8 cellular contexts compared by ENCODE assay signal in the genomic region with DNA sequence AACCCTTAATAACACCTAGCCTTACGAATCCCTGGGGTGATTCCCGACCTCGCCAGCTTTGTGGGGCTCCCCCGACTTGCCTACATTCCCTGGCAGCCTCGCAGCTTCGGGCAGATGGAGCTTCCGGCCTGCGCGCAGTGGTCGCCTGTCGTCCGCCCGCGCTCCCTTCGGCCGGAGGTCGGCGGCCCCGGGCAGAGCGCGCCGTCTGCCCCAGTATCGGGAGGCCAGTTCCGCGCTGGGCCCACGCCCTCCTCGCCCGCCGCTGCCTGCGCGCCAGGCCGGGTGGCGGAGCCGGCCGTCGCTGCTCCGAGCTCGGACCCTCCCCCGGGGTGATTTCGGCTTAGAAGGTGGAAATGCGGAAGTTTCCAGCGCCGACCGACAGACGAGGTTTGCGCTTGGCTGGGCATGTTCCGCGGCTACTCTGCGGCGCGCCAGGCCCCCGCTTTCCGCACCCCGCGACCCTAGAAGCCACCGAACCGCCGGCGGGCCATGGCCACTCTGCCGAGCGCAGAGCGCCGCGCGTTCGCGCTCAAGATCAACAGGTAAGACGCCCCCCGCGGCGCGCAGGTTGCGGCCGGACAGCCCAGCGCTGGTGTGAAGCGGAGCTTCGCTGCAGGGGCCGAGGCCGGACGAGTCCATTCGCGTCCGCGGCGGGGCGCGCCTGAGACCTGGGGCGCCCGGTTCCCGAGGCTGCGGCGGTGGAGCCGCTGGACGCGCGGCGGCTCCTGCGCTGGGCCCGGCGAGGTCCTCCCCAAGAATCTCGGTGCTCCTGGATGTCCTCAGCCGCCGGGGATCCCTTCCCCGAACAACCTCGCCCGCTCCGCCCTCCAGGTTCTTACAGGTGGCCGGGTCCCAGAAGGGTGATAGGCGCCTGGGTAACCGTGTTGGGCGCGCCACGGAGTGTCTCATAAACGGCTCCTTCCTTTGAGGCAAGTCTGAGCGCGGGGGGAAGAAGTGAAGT.
DNase-seq lines count a peak whose midpoint lies in the region; ATAC-seq and TF ChIP-seq lines count a peak whose summit lies in the region.

A gene (plus strand): TSS at position 378 of the 961 bp plus-strand sequence. CDS start 112 bp downstream, at position 490.

- DNase-seq in GM19240 (ENCODE audit: insufficient read length, low spot score) = peak; percentile 22
- peak; percentile 81 for DNase-seq in SKM-1 treated with dmso at 0.1 percent for 144 hours (lab: John Stamatoyannopoulos, UW; ENCODE audit: unreplicated experiment)
- peak; percentile 5 for DNase-seq in adipocyte (ENCODE audit: low read depth)
- DNase-seq in stimulated activated CD4-positive, alpha-beta T cell treated with anti-CD3 and anti-CD28 coated beads, Interleukin-12 subunit alpha, Interleukin-12 subunit beta, amount 100 ng/mL, for 4 hours = peak; percentile 53
- DNase-seq in NCI-H1436 treated with DMSO at 0.1 percent for 48 hours (lab: John Stamatoyannopoulos, UW) = no peak

- H3K4me1 ChIP-seq in adipocyte (ENCODE audit: control insufficient read depth, insufficient read depth, low read length) = peaks cover 19% of the 10 kb centered on the region

- peak within 1 kb of the TSS; percentile 77 for H3K9ac ChIP-seq in adipocyte (ENCODE audit: low read length)

- no peaks in the 10 kb centered on the region for H3K36me3 ChIP-seq in adipocyte (ENCODE audit: control insufficient read depth, insufficient read depth, low read length, severe bottlenecking)

- H3K4me3 ChIP-seq in adipocyte (ENCODE audit: low read length) (peak within 1 kb of the TSS; percentile 82), iPS-11a (ENCODE audit: low read depth, low read length) (peak within 1 kb of the TSS; percentile 47)

- peak; percentile 79 for ATAC-seq in HG03457 (IDR thresholded peaks at IDR 0.05; ENCODE audit: unreplicated experiment)

- H3K27me3 ChIP-seq in adipocyte (replicated peaks; ENCODE audit: control insufficient read depth, insufficient read depth, low read length) = peaks cover 20% of the 10 kb centered on the region

- H3K27ac ChIP-seq in C4-2B = no peak within 1 kb of the TSS

- peak; percentile 22 for TF ChIP-seq CTCF in C4-2B (conservative IDR thresholded peaks at IDR 0.05)

- H3K9me3 ChIP-seq in adipocyte (ENCODE audit: control insufficient read depth, low read length) = no peaks in the 10 kb centered on the region
